ENCODE assay signal across 9 cellular contexts in genomic region chr4:73922766-73923630, GRCh38. TPM values are rescaled to one million over a fixed set of nuclear protein-coding genes. Genes with fewer than 3 reads are reported as not detected.
DNase-seq lines count a peak whose midpoint lies in the region; ATAC-seq, FAIRE-seq and TF ChIP-seq lines count a peak whose summit lies in the region.
"Had no signal": no experiment of that assay in that cellular context is flagged by ENCODE, and none has a peak within 500 bp of the region (broad histone marks: within the 10 kb centered on the region; RNA-seq: fewer than 3 reads in every experiment).

No MANE protein-coding gene starts in this region.

- no peak for TF ChIP-seq POLR2A in IMR-90 (IDR thresholded peaks at IDR 0.05; ENCODE audit: low read depth, low read length)

- no peak overlapping the region for H3K23ac ChIP-seq in IMR-90 (ENCODE audit: low read depth, low read length)

- no peak overlapping the region for H2BK120ac ChIP-seq in IMR-90 (ENCODE audit: low read depth, low read length)

- in situ Hi-C loops in IMR-90 (cut with MboI; ENCODE audit: low sequenced_read_pairs), result loop anchor here (5.0 to 10.0 kb wide), 2 partner anchors 261 to 328 kb away; no protein-coding TSS in a partner anchor

- H2BK15ac ChIP-seq in IMR-90 (ENCODE audit: low read depth, low read length), result no peak overlapping the region

- no peak overlapping the region for H3K18ac ChIP-seq in IMR-90 (ENCODE audit: low read depth, low read length)

- POLR2A ChIA-PET in IMR-90 (lab: Charles Lee; ENCODE audit: unreplicated experiment), result no interaction called here

- no peaks in the 10 kb centered on the region for H3K79me2 ChIP-seq in astrocyte (ENCODE audit: insufficient read depth, low read length)

- H3K4me2 ChIP-seq in IMR-90 (ENCODE audit: low read depth, low read length), result no peak overlapping the region
- no peak overlapping the region for H3K4me2 ChIP-seq in astrocyte (ENCODE audit: low read length)

- intact Hi-C loops in IMR-90 (cut with micrococcal nuclease), result loop anchor here (1.0 to 10.0 kb wide), 7 partner anchors 112 to 608 kb away; partner anchors contain the start of gene CXCL3

- H3K14ac ChIP-seq in IMR-90 (replicated peaks; ENCODE audit: low read depth, low read length), result no peak overlapping the region

- H4K91ac ChIP-seq in IMR-90 (ENCODE audit: insufficient read depth, low read depth, low read length), result no peak overlapping the region

- no CpG with 5 or more reads among the region's 1 CpG for WGBS in IMR-90 (ENCODE audit: extremely low coverage in 2 of 2, insufficient read length in 1 of 2), 2 experiments
- WGBS in liver, result 65% methylated on average over 1 of the region's 1 CpG

- no peaks in the 10 kb centered on the region for H4K20me1 ChIP-seq in IMR-90 (ENCODE audit: insufficient read depth, low read length)
- no peaks in the 10 kb centered on the region for H4K20me1 ChIP-seq in astrocyte (ENCODE audit: insufficient read depth, low read length)

- H4K8ac ChIP-seq in IMR-90 (ENCODE audit: low read depth in 2 of 2, low read length in 2 of 2), result no peak overlapping the region

- H3K9me3 Mint-ChIP-seq in astrocyte (ENCODE audit: unreplicated experiment), result peaks cover 6% of the 10 kb centered on the region

- BruUV-seq in IMR-90 (replicated peaks; lab: Mats Ljungman, UMichigan), result no TSS peak

- H3K36me3 Mint-ChIP-seq in astrocyte (ENCODE audit: low read depth, unreplicated experiment), result no peaks in the 10 kb centered on the region

- no peaks in the 10 kb centered on the region for H3K79me1 ChIP-seq in IMR-90 (ENCODE audit: low read depth in 1 of 2, low read length in 2 of 2)

- H3K9me1 ChIP-seq in IMR-90 (ENCODE audit: insufficient read depth, low read length), result no peaks in the 10 kb centered on the region

- H3K4me3 ChIP-seq in IMR-90 (ENCODE audit: insufficient read depth, low read depth, low read length) (no peak overlapping the region), astrocyte (ENCODE audit: insufficient read depth, low read depth, low read length) (no peak overlapping the region), liver (ENCODE audit: low read depth in 1 of 3, low read length in 3 of 3) (no peak overlapping the region)
- H3K4me3 ChIP-seq: gastroesophageal sphincter had no signal

- H3K27ac Mint-ChIP-seq in astrocyte (ENCODE audit: unreplicated experiment), result peak overlapping the region; percentile 79

- TF ChIP-seq CTCF in IMR-90 (conservative IDR thresholded peaks at IDR 0.05; ENCODE audit: low read depth, low read length) (peak; percentile 61), astrocyte (IDR thresholded peaks at IDR 0.05; ENCODE audit: insufficient read depth, low read depth, low read length) (peak; percentile 47), liver (IDR thresholded peaks at IDR 0.05; ENCODE audit: low read depth, low read length, missing input control) (peak; percentile 35)

- no peak overlapping the region for H3K4me3 Mint-ChIP-seq in astrocyte (ENCODE audit: unreplicated experiment)

- peak; percentile 76 for FAIRE-seq in astrocyte (lab: Jason Lieb, UNC)

- no peak overlapping the region for H2BK5ac ChIP-seq in IMR-90 (ENCODE audit: low read depth, low read length, poor library complexity, severe bottlenecking)

- H3K4me1 ChIP-seq in IMR-90 (ENCODE audit: control insufficient read depth, insufficient read depth, low read length) (peaks cover 6% of the 10 kb centered on the region), astrocyte (ENCODE audit: insufficient read depth, low read length) (peaks cover 12% of the 10 kb centered on the region), liver (ENCODE audit: control insufficient read depth in 4 of 4, insufficient read depth in 4 of 4, low read length in 3 of 4) (no peaks in the 10 kb centered on the region)
- H3K4me1 ChIP-seq: gastroesophageal sphincter had no signal

- H3K9me3 ChIP-seq in IMR-90 (ENCODE audit: control insufficient read depth, insufficient read depth, low read length), result peaks cover 2% of the 10 kb centered on the region; the same call in 1 of the 2 replicates
- no peaks in the 10 kb centered on the region for H3K9me3 ChIP-seq in astrocyte (ENCODE audit: insufficient read depth, low read depth, low read length)
- no peaks in the 10 kb centered on the region for H3K9me3 ChIP-seq in liver (ENCODE audit: control insufficient read depth in 4 of 4, low read length in 3 of 4)
- H3K9me3 ChIP-seq: gastroesophageal sphincter had no signal

- CTCF ChIA-PET in IMR-90 (lab: Yijun Ruan, JAX), result interaction anchor here (0.6 to 1.5 kb wide), 4 partner anchors 98 to 349 kb away, joined by 3 to 7 read pairs (median 4); no protein-coding TSS in a partner anchor

- H3K4ac ChIP-seq in IMR-90 (ENCODE audit: low read depth, low read length), result no peak overlapping the region

- peaks cover 28% of the 10 kb centered on the region for H3K4me1 Mint-ChIP-seq in astrocyte (ENCODE audit: low read depth, unreplicated experiment)

- DNase-seq in COR-L47 (lab: John Stamatoyannopoulos, UW) (peak; percentile 4), IMR-90 (peak; percentile 59), astrocyte (ENCODE audit: low read depth) (peak; percentile 16), NCI-H1436 treated with DMSO at 0.1 percent for 48 hours (lab: John Stamatoyannopoulos, UW) (no peak), NK-92 (lab: John Stamatoyannopoulos, UW; ENCODE audit: unreplicated experiment) (no peak), germinal center (ENCODE audit: low spot score) (no peak)

- H3K56ac ChIP-seq in IMR-90 (ENCODE audit: extremely low read depth, insufficient read depth, low read length), result no peak overlapping the region

- peaks cover 8% of the 10 kb centered on the region for H3K27me3 ChIP-seq in IMR-90 (ENCODE audit: control insufficient read depth, insufficient read depth, low read length)
- H3K27me3 ChIP-seq in astrocyte (ENCODE audit: insufficient read depth, low read length), result no peaks in the 10 kb centered on the region
- H3K27me3 ChIP-seq in liver (ENCODE audit: control insufficient read depth in 4 of 4, insufficient read depth in 4 of 4, low read length in 3 of 4), result no peaks in the 10 kb centered on the region
- H3K27me3 ChIP-seq: gastroesophageal sphincter had no signal

- H4K5ac ChIP-seq in IMR-90 (ENCODE audit: low read depth, low read length), result no peak overlapping the region

- H3K27ac ChIP-seq in IMR-90 (ENCODE audit: insufficient read depth, low read length) (no peak overlapping the region), astrocyte (ENCODE audit: low read depth, low read length) (no peak overlapping the region), liver (ENCODE audit: low read depth in 1 of 2, low read length in 2 of 2) (no peak overlapping the region)
- H3K27ac ChIP-seq: gastroesophageal sphincter had no signal

- dilution Hi-C loops in IMR-90 (cut with HindIII; ENCODE audit: low sequenced_read_pairs, unreplicated experiment), result no loop called here

- no peak overlapping the region for H2BK20ac ChIP-seq in IMR-90 (ENCODE audit: low read depth, low read length)

- TF ChIP-seq RAD21 in IMR-90 (IDR thresholded peaks at IDR 0.05; ENCODE audit: low read length), result peak; percentile 76
- peak; percentile 76 to 78 for TF ChIP-seq RAD21 in liver (IDR thresholded peaks at IDR 0.05)

- no peak overlapping the region for H2AK5ac ChIP-seq in IMR-90 (ENCODE audit: low read depth, low read length)

- H3K27me3 Mint-ChIP-seq in astrocyte (ENCODE audit: low read depth, unreplicated experiment), result no peaks in the 10 kb centered on the region

- no peak overlapping the region for H2AK9ac ChIP-seq in IMR-90 (replicated peaks; ENCODE audit: low read depth, low read length, poor library complexity)

- H3K36me3 ChIP-seq in IMR-90 (ENCODE audit: control insufficient read depth, insufficient read depth, low read length), result no peaks in the 10 kb centered on the region
- no peaks in the 10 kb centered on the region for H3K36me3 ChIP-seq in astrocyte (ENCODE audit: insufficient read depth, low read length)
- no peaks in the 10 kb centered on the region for H3K36me3 ChIP-seq in liver (ENCODE audit: control insufficient read depth in 4 of 4, insufficient read depth in 3 of 4, low read depth in 1 of 4, low read length in 3 of 4)
- H3K36me3 ChIP-seq: gastroesophageal sphincter had no signal

- H2AFZ ChIP-seq in IMR-90 (replicated peaks; ENCODE audit: low read length, poor library complexity), result no peak overlapping the region
- H2AFZ ChIP-seq in astrocyte (ENCODE audit: low read depth, low read length), result no peak overlapping the region

- no peak; the same call in 1 of the 2 replicates for ATAC-seq in IMR-90 (ENCODE audit: low read depth)
- ATAC-seq in HG02870 (IDR thresholded peaks at IDR 0.05; ENCODE audit: unreplicated experiment), result no peak
- ATAC-seq: gastroesophageal sphincter had no signal

- H3K9ac ChIP-seq in IMR-90 (ENCODE audit: low read depth, low read length) (no peak overlapping the region), astrocyte (ENCODE audit: low read length) (no peak overlapping the region), liver (ENCODE audit: low read depth in 1 of 2, low read length in 2 of 2) (no peak overlapping the region)

TF ChIP-seq in IMR-90, 13 proteins besides CTCF, POLR2A, EP300 and RAD21:
- no peak for TF ChIP-seq CEBPB (IDR thresholded peaks at IDR 0.05; ENCODE audit: low read depth, low read length)
- TF ChIP-seq SMC3 (IDR thresholded peaks at IDR 0.05; ENCODE audit: low read depth, low read length), result peak; percentile 69
- TF ChIP-seq CHD1 (IDR thresholded peaks at IDR 0.05; ENCODE audit: low read depth, low read length), result no peak
- TF ChIP-seq MXI1 (IDR thresholded peaks at IDR 0.05; ENCODE audit: borderline replicate concordance, low read depth, low read length), result no peak

RNA-seq across cellular contexts. Expression of gene CXCL1, which starts 53.8 kb away (rescaled TPM):
- total RNA-seq in IMR-90 (2012; rRNA removed), result not detected in 2 replicates
- 1.1 and 2.0 TPM in 2 replicates for polyA plus RNA-seq in IMR-90 (2012; rRNA removed)
- polyA plus RNA-seq in IMR-90 (2012; cell fraction: cytosol; rRNA removed), result 0.04 and 0.90 TPM in 2 replicates
- polyA plus RNA-seq in IMR-90 (2012; cell fraction: nucleus; rRNA removed; ENCODE audit: low replicate concordance), result 0.33 and 0.55 TPM in 2 replicates
- total RNA-seq in astrocyte, result 8.5 and 11.4 TPM in 2 replicates
- 1 to 10 TPM in 1 of 2 donors, not detected in 1; 4.2 TPM for total RNA-seq in liver
- polyA plus RNA-seq in liver, result 1 to 10 TPM in 1 of 2 donors, under 1 TPM in 1; 0.97 to 2.8 TPM

RNA-seq across cellular contexts. Expression of gene PF4, which starts 58.8 kb away (rescaled TPM):
- not detected in 2 replicates for total RNA-seq in IMR-90 (2012; rRNA removed)
- polyA plus RNA-seq in IMR-90 (2012; rRNA removed), result not detected in 2 replicates
- polyA plus RNA-seq in IMR-90 (2012; cell fraction: cytosol; rRNA removed), result not detected in 2 replicates
- not detected in 2 replicates for polyA plus RNA-seq in IMR-90 (2012; cell fraction: nucleus; rRNA removed; ENCODE audit: low replicate concordance)
- not detected in 2 replicates for total RNA-seq in astrocyte
- total RNA-seq in liver, result 10 to 100 TPM in 1 of 2 donors, not detected in 1; 38.5 TPM
- polyA plus RNA-seq in liver, result 1 to 10 TPM; 1.1 TPM
- total RNA-seq: gastroesophageal sphincter had no signal

Comparison
In these comparisons a context has a peak if more than half of its experiments do, and no peak if none do; other contexts are left out.
1. DNase-seq: peak in COR-L47 (single experiment), IMR-90 (single experiment) and astrocyte (single experiment); none in NCI-H1436 treated with DMSO at 0.1 percent for 48 hours (single experiment), NK-92 (single experiment) and germinal center (single experiment).
2. Peak in every context shown above with its lines, with median percentiles within 50 percentile points of each other: CTCF ChIP-seq.